2 cellular contexts compared by ENCODE assay signal in the genomic region with DNA sequence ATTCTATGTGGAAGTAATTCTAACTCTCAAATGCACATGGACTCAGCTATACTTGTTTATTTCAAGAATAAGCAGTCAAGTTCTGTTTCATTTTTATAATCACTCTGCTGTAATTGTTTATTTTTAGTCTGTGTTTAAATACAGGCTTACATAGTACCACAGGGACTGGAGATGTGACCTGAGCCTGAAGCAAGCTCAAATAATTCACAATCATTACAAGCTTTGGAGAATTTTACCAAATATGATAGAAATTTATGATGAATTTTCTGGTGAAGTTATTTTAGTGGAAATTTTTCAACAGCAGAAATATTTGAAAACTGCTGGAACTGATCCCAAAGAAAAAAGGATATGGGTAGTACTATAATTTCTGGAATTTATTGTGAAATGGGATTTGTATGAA.
TF ChIP-seq lines count a peak whose summit lies in the region.

No MANE protein-coding gene starts in this region.

TF ChIP-seq in endothelial cell of umbilical vein, 7 proteins besides CTCF, POLR2A, EP300 and RAD21:
- TF ChIP-seq JUN (IDR thresholded peaks at IDR 0.05; ENCODE audit: borderline replicate concordance, insufficient read depth, insufficient read length, low read depth) (no peak), GATA2 (IDR thresholded peaks at IDR 0.05; ENCODE audit: insufficient read depth, insufficient read length, low read depth, low read length) (no peak), POLR2AphosphoS5 (IDR thresholded peaks at IDR 0.05; ENCODE audit: insufficient read depth, low read depth, low read length) (no peak), FOS (IDR thresholded peaks at IDR 0.05; ENCODE audit: borderline replicate concordance, insufficient read depth, low read length) (no peak), EZH2 (IDR thresholded peaks at IDR 0.05; ENCODE audit: borderline replicate concordance, low read depth, low read length, severe bottlenecking) (no peak), MYC (IDR thresholded peaks at IDR 0.05; ENCODE audit: low read depth, low read length) (no peak)
- TF ChIP-seq, protein P1, sequence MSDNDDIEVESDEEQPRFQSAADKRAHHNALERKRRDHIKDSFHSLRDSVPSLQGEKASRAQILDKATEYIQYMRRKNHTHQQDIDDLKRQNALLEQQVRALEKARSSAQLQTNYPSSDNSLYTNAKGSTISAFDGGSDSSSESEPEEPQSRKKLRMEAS (IDR thresholded peaks at IDR 0.05; ENCODE audit: insufficient read depth, insufficient read length): no peak

TF ChIP-seq in SK-N-SH, 30 proteins besides CTCF, POLR2A, EP300 and RAD21:
- TF ChIP-seq MXI1 (IDR thresholded peaks at IDR 0.05; ENCODE audit: low read depth, low read length) (no peak), FOSL2 (IDR thresholded peaks at IDR 0.05; ENCODE audit: borderline replicate concordance, low read depth) (no peak), ZBTB33 (IDR thresholded peaks at IDR 0.05; ENCODE audit: borderline replicate concordance, low read depth) (no peak), NRF1 (IDR thresholded peaks at IDR 0.05; ENCODE audit: low read depth, low read length) (no peak), RCOR1 (IDR thresholded peaks at IDR 0.05; ENCODE audit: low read length) (no peak), PBX3 (IDR thresholded peaks at IDR 0.05) (no peak), FOXJ3 (CRISPR knock-in tag; IDR thresholded peaks at IDR 0.05) (no peak), USF2 (IDR thresholded peaks at IDR 0.05; ENCODE audit: borderline replicate concordance, low read depth, low read length) (no peak), NFIC (IDR thresholded peaks at IDR 0.05; ENCODE audit: borderline replicate concordance) (no peak), ELF1 (IDR thresholded peaks at IDR 0.05) (no peak), MEF2A (IDR thresholded peaks at IDR 0.05; ENCODE audit: borderline replicate concordance, low read depth) (no peak)
